ENCODE assay signal across 10 cellular contexts in genomic region chr1:63713627-63714481, GRCh38. TPM values are rescaled to one million over a fixed set of nuclear protein-coding genes. Genes with fewer than 3 reads are reported as not detected.
DNase-seq lines count a peak whose midpoint lies in the region; ATAC-seq and TF ChIP-seq lines count a peak whose summit lies in the region.
"Had no signal": no experiment of that assay in that cellular context is flagged by ENCODE, and none has a peak within 500 bp of the region (broad histone marks: within the 10 kb centered on the region; RNA-seq: fewer than 3 reads in every experiment).

No MANE protein-coding gene starts in this region.

- no peak for TF ChIP-seq CTCF in lung (IDR thresholded peaks at IDR 0.05; ENCODE audit: control extremely low read depth, extremely low read depth)
- no peak for TF ChIP-seq CTCF in omental fat pad (IDR thresholded peaks at IDR 0.05)
- TF ChIP-seq CTCF in CD8-positive, alpha-beta T cell (IDR thresholded peaks at IDR 0.05): no peak

- intact Hi-C loops in CD8-positive, alpha-beta T cell (cut with DNase I, micrococcal nuclease): no loop called here

- H3K4me1 Mint-ChIP-seq in CD8-positive, alpha-beta T cell (ENCODE audit: low read depth): no peaks in the 10 kb centered on the region

- POLR2A ChIA-PET in CD8-positive, alpha-beta T cell (lab: Charles Lee): no interaction called here

- H3K9me3 Mint-ChIP-seq in CD8-positive, alpha-beta T cell: no peaks in the 10 kb centered on the region

- peaks cover 6% of the 10 kb centered on the region for H3K27me3 Mint-ChIP-seq in CD8-positive, alpha-beta T cell (ENCODE audit: low read depth)

- no peak overlapping the region for H3K4me3 Mint-ChIP-seq in CD8-positive, alpha-beta T cell

- peak; percentile 84 for ATAC-seq in HG02981 (IDR thresholded peaks at IDR 0.05; ENCODE audit: unreplicated experiment)
- ATAC-seq in lung (ENCODE audit: insufficient read depth, low FRiP score): peak; percentile 46
- no peak for ATAC-seq in omental fat pad (ENCODE audit: low FRiP score)
- no peak for ATAC-seq in CD8-positive, alpha-beta T cell
- ATAC-seq: left lobe of liver had no signal

- H3K27ac Mint-ChIP-seq in CD8-positive, alpha-beta T cell: no peak overlapping the region

- CTCF ChIA-PET in CD8-positive, alpha-beta T cell (lab: Charles Lee): no interaction called here

- H3K4me3 ChIP-seq in SJSA1: no peak overlapping the region
- H3K4me3 ChIP-seq in lung: no peak overlapping the region
- no peak overlapping the region for H3K4me3 ChIP-seq in CD8-positive, alpha-beta T cell (ENCODE audit: low read depth, low read length)
- H3K4me3 ChIP-seq: ascending aorta had no signal

- no peaks in the 10 kb centered on the region for H3K36me3 Mint-ChIP-seq in CD8-positive, alpha-beta T cell

- H3K9me3 ChIP-seq in SJSA1 (replicated peaks) (0 out of 2 replicates have a peak, but pooled peaks cover 2% of the 10 kb centered on the region), lung (ENCODE audit: control insufficient read depth in 2 of 2, insufficient read depth in 1 of 2, low read length in 1 of 2) (no peaks in the 10 kb centered on the region)
- no peaks in the 10 kb centered on the region for H3K9me3 ChIP-seq in CD8-positive, alpha-beta T cell (ENCODE audit: low read length)
- H3K9me3 ChIP-seq: ascending aorta had no signal

- 71 to 74% methylated on average over 6 of the region's 6 CpGs for WGBS in lung, 2 donors

- peak; percentile 83 for DNase-seq in GM03348 (ENCODE audit: low spot score)
- DNase-seq in SJSA1 (ENCODE audit: low read depth in 1 of 2, low spot score in 2 of 2): peak; percentile 79 to 85
- DNase-seq in lung (ENCODE audit: low spot score): no peak
- no peak for DNase-seq in omental fat pad (ENCODE audit: low spot score)
- DNase-seq in activated naive CD4-positive, alpha-beta T cell (lab: John Stamatoyannopoulos, UW): no peak
- DNase-seq in CD8-positive, alpha-beta T cell: no peak
- DNase-seq in hypothalamus (lab: John Stamatoyannopoulos, UW): no peak

- H3K27ac ChIP-seq in SJSA1 (no peak overlapping the region), lung (ENCODE audit: low read depth in 1 of 2, low read length in 1 of 2) (no peak overlapping the region)
- no peak overlapping the region for H3K27ac ChIP-seq in CD8-positive, alpha-beta T cell (ENCODE audit: low read depth, low read length)
- H3K27ac ChIP-seq: ascending aorta had no signal

- no peaks in the 10 kb centered on the region for H3K27me3 ChIP-seq in SJSA1 (replicated peaks)
- no peaks in the 10 kb centered on the region for H3K27me3 ChIP-seq in lung (ENCODE audit: control insufficient read depth, insufficient read depth)
- no peaks in the 10 kb centered on the region for H3K27me3 ChIP-seq in CD8-positive, alpha-beta T cell (ENCODE audit: insufficient read depth, low read length)
- H3K27me3 ChIP-seq: ascending aorta had no signal

- H3K4me1 ChIP-seq in SJSA1 (replicated peaks) (peaks cover 16% of the 10 kb centered on the region), lung (ENCODE audit: control insufficient read depth in 2 of 2, insufficient read depth in 2 of 2, low read length in 2 of 2) (no peaks in the 10 kb centered on the region)
- H3K4me1 ChIP-seq in CD8-positive, alpha-beta T cell (ENCODE audit: insufficient read depth, low read length): no peaks in the 10 kb centered on the region
- H3K4me1 ChIP-seq: ascending aorta had no signal

- H3K36me3 ChIP-seq in SJSA1 (no peaks in the 10 kb centered on the region), lung (ENCODE audit: control insufficient read depth in 2 of 2, insufficient read depth in 2 of 2, low read length in 2 of 2) (no peaks in the 10 kb centered on the region)
- H3K36me3 ChIP-seq in CD8-positive, alpha-beta T cell (ENCODE audit: insufficient read depth, low read length): no peaks in the 10 kb centered on the region
- H3K36me3 ChIP-seq: ascending aorta had no signal

RNA-seq across cellular contexts. Expression of gene ROR1, which starts 60.0 kb away (rescaled TPM):
- 14.8 and 19.7 TPM in 2 replicates for total RNA-seq in SJSA1 (2014; rRNA removed; shearing (Covaris generic))
- total RNA-seq in lung (10 to 100 TPM; 23.2 to 47.0 TPM), omental fat pad (10 to 100 TPM in 3 of 4 donors, 1 to 10 TPM in 1; 8.8 to 30.4 (median 14.1) TPM)
- 1 to 10 TPM; 2.9 to 4.8 TPM for polyA plus RNA-seq in lung
- not detected for total RNA-seq in CD8-positive, alpha-beta T cell

Comparison
In these comparisons a context has a peak if more than half of its experiments do, and no peak if none do; other contexts are left out.
1. DNase-seq: peak in GM03348 (single experiment) and SJSA1 (2 of 2); none in lung (single experiment), omental fat pad (single experiment), activated naive CD4-positive, alpha-beta T cell (0 of 4), CD8-positive, alpha-beta T cell (0 of 7) and hypothalamus (0 of 51).
2. ATAC-seq: peak in HG02981 (single experiment) and lung (single experiment); none in omental fat pad (single experiment) and CD8-positive, alpha-beta T cell (single experiment).
3. RNA of gene ROR1, which starts 60.0 kb away (total RNA-seq): 23.2 to 47.0 TPM in lung, 14.8 to 19.7 TPM in SJSA1 and 8.8 to 30.4 TPM in omental fat pad; not detected in CD8-positive, alpha-beta T cell; every median in the first group is over 4 times any median in the second.